9 cellular contexts compared by ENCODE assay signal in the genomic region with DNA sequence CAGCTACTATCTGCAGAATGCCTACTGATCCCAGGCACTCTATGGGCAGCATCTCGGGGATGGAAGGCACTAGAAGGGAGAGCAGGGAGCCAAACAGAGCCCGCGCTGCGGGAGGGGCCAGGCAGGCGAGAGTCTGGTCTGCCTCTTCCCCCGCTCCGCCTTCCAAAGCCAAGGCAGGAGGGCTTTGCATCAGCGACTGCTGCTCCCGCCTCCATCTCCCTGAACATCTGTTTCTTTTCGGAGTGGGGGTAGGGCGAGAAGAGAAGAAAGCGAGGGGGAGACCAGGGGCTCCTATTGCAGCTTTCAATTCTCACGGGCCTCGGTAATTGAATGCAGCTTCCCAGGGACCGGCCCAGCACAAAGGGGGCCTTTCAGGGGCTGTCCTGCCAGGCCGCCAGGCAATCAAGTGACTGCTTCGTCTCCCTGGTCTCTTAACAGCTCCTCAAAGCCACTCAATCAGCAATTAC. TPM values are rescaled to one million over a fixed set of nuclear protein-coding genes. Genes with fewer than 3 reads are reported as not detected.
DNase-seq lines count a peak whose midpoint lies in the region; ATAC-seq and TF ChIP-seq lines count a peak whose summit lies in the region.
"Had no signal": no experiment of that assay in that cellular context is flagged by ENCODE, and none has a peak within 500 bp of the region (broad histone marks: within the 10 kb centered on the region; RNA-seq: fewer than 3 reads in every experiment).

No MANE protein-coding gene starts in this region.

- WGBS in ectodermal cell, 2 experiments: 1 to 2% methylated on average over 17 of the region's 17 CpGs

- peaks cover 39% of the 10 kb centered on the region for H3K4me1 ChIP-seq in ectodermal cell (ENCODE audit: control insufficient read depth, insufficient read depth, low read length)
- H3K4me1 ChIP-seq in vagina: peaks cover 58% of the 10 kb centered on the region

- TF ChIP-seq POLR2A in vagina (IDR thresholded peaks at IDR 0.05): no peak

- H3K27ac ChIP-seq in ectodermal cell (ENCODE audit: insufficient read depth, low read depth, low read length, poor library complexity, severe bottlenecking) (peak overlapping the region; percentile 93), vagina (peak overlapping the region; percentile 95)
- H3K27ac ChIP-seq: 22Rv1 had no signal

- TF ChIP-seq CTCF in vagina (IDR thresholded peaks at IDR 0.05): no peak

- H3K4me3 ChIP-seq in ectodermal cell (ENCODE audit: insufficient read depth, low read depth, low read length): no peak overlapping the region
- no peak overlapping the region for H3K4me3 ChIP-seq in vagina

- H3K36me3 ChIP-seq in ectodermal cell (ENCODE audit: control insufficient read depth, insufficient read depth, low read length): peaks cover 10% of the 10 kb centered on the region
- H3K36me3 ChIP-seq in vagina: no peaks in the 10 kb centered on the region

- DNase-seq in NCI-H1417 (lab: John Stamatoyannopoulos, UW): peak; percentile 19 to 86 (median 53)
- no peak for DNase-seq in NCI-H1417 treated with DMSO at 0.1 percent for 48 hours (lab: John Stamatoyannopoulos, UW)
- DNase-seq in middle frontal gyrus (ENCODE audit: extremely low spot score, low spot score): peak; percentile 68
- no peak for DNase-seq in vagina (ENCODE audit: extremely low spot score in 2 of 2)
- no peak for DNase-seq in activated gamma-delta T cell treated with Interleukin-2 at 50 U/mL for 16 hours
- no peak for DNase-seq in NCI-H187 treated with DMSO at 0.1 percent for 48 hours (lab: John Stamatoyannopoulos, UW)

- ATAC-seq in GM21737 (IDR thresholded peaks at IDR 0.05; ENCODE audit: unreplicated experiment): no peak

- intact Hi-C loops in vagina (cut with DNase I): no loop called here

- H3K9me3 ChIP-seq in ectodermal cell (ENCODE audit: control insufficient read depth, low read length) (no peaks in the 10 kb centered on the region), vagina (no peaks in the 10 kb centered on the region)

- no peaks in the 10 kb centered on the region for H3K27me3 ChIP-seq in ectodermal cell (ENCODE audit: control insufficient read depth, insufficient read depth, low read length, poor library complexity, severe bottlenecking)
- no peaks in the 10 kb centered on the region for H3K27me3 ChIP-seq in vagina

RNA-seq across cellular contexts. Expression of a gene that starts 31.4 kb away (rescaled TPM):
- polyA plus RNA-seq in ectodermal cell (2013, experiment 1 of 4): 19.0 TPM
- 19.0 TPM for polyA plus RNA-seq in ectodermal cell (2013, experiment 2 of 4)
- 20.0 TPM for polyA plus RNA-seq in ectodermal cell (2013, experiment 3 of 4)
- 21.2 TPM for polyA plus RNA-seq in ectodermal cell (2013, experiment 4 of 4)
- 73.7 TPM for total RNA-seq in vagina

Comparison
In these comparisons a context has a peak if more than half of its experiments do, and no peak if none do; other contexts are left out.
1. DNase-seq: peak in NCI-H1417 (3 of 3) and middle frontal gyrus (single experiment); none in NCI-H1417 treated with DMSO at 0.1 percent for 48 hours (single experiment), vagina (0 of 2), activated gamma-delta T cell treated with Interleukin-2 at 50 U/mL for 16 hours (single experiment) and NCI-H187 treated with DMSO at 0.1 percent for 48 hours (single experiment).